In genomic region chr10:62763155-62763554, GRCh38 we compare ENCODE assay signal across 20 cellular contexts. TPM values are rescaled to one million over a fixed set of nuclear protein-coding genes. Genes with fewer than 3 reads are reported as not detected.
A peak's percentile ranks its signal among the peaks of the same experiment; 100 is the strongest.
DNase-seq lines count a peak whose midpoint lies in the region; ATAC-seq, FAIRE-seq and TF ChIP-seq lines count a peak whose summit lies in the region.
"Had no signal": no experiment of that assay in that cellular context is flagged by ENCODE, and none has a peak within 500 bp of the region (broad histone marks: within the 10 kb centered on the region; RNA-seq: fewer than 3 reads in every experiment).

No MANE protein-coding gene starts in this region.

- intact Hi-C loops in heart right ventricle (cut with DNase I) (loop anchor here in 3 of 10 donors (2.0 to 5.0 kb wide), 3 partner anchors 39 to 54 kb away; partner anchors contain the start of genes EGR2 (in 2 of the 3) and ADO (in 1 of the 3)), thyroid gland (cut with DNase I) (no loop called here), sigmoid colon (cut with DNase I) (no loop called here), OCI-LY7 (cut with micrococcal nuclease; ENCODE audit: unreplicated experiment) (no loop called here)

- H2BK5ac ChIP-seq in H1 (ENCODE audit: low read depth, low read length) = no peak overlapping the region
- H2BK5ac ChIP-seq in neuronal stem cell (ENCODE audit: low read length) = no peak overlapping the region

- H2BK20ac ChIP-seq in H1 (ENCODE audit: low read length) = no peak overlapping the region

- no peak for FAIRE-seq in H1 (lab: Jason Lieb, UNC)
- FAIRE-seq: HTR-8/SVneo had no signal

- H3K56ac ChIP-seq in H1 (replicated peaks; ENCODE audit: insufficient read length, low read depth, low read length) = no peak overlapping the region

- DNase-seq in H1 (ENCODE audit: low read depth in 1 of 2, low spot score in 2 of 2) = no peak
- DNase-seq in heart right ventricle = peak; percentile 52 to 64
- DNase-seq in neuronal stem cell (ENCODE audit: low spot score) = no peak
- peak; percentile 17 for DNase-seq in thyroid gland
- no peak for DNase-seq in sigmoid colon
- DNase-seq in OCI-LY7 (ENCODE audit: low spot score) = no peak
- DNase-seq in NK-92 treated with Interleukin-12 subunit alpha and Interleukin-12 subunit beta, amount 100 ng/mL, for 24 hours (lab: John Stamatoyannopoulos, UW) = no peak
- DNase-seq: AML-193, DMS79, HCEC 1CT, IMR-90, NCI-H1417 treated with DMSO at 0.1 percent for 48 hours, NCI-H187 treated with DMSO at 0.1 percent for 48 hours, NCI-H2227 treated with DMSO at 0.1 percent for 48 hours, NCI-H524, PC-9 had no signal

- TF ChIP-seq POLR2A in H1 (IDR thresholded peaks at IDR 0.05; ENCODE audit: control extremely low read depth in 1 of 2, low read depth in 2 of 2, low read length in 2 of 2) (no peak), thyroid gland (IDR thresholded peaks at IDR 0.05) (no peak), sigmoid colon (IDR thresholded peaks at IDR 0.05) (no peak)

- TF ChIP-seq CTCF in H1 (IDR thresholded peaks at IDR 0.05; ENCODE audit: control extremely low read depth in 1 of 3, insufficient read depth in 1 of 3, low read depth in 1 of 3, low read length in 3 of 3) = no peak
- no peak for TF ChIP-seq CTCF in heart right ventricle (IDR thresholded peaks at IDR 0.05)
- no peak for TF ChIP-seq CTCF in thyroid gland (IDR thresholded peaks at IDR 0.05)
- TF ChIP-seq CTCF in sigmoid colon (IDR thresholded peaks at IDR 0.05) = no peak
- no peak for TF ChIP-seq CTCF in OCI-LY7 (conservative IDR thresholded peaks at IDR 0.05; ENCODE audit: low read length)

- BruUV-seq in OCI-LY7 (replicated peaks; lab: Mats Ljungman, UMichigan) = no TSS peak

- no peak overlapping the region for H2AFZ ChIP-seq in H1 (ENCODE audit: low read length)
- H2AFZ ChIP-seq in neuronal stem cell (ENCODE audit: low read length) = peak overlapping the region; percentile 25
- no peak overlapping the region for H2AFZ ChIP-seq in OCI-LY7 (ENCODE audit: low read length)
- H2AFZ ChIP-seq: PC-9 had no signal

- H3K4me2 ChIP-seq in H1 (ENCODE audit: insufficient read depth in 1 of 2, low read depth in 2 of 2, low read length in 2 of 2) = no peak overlapping the region
- no peak overlapping the region for H3K4me2 ChIP-seq in neuronal stem cell (ENCODE audit: insufficient read depth, low read length, poor library complexity, severe bottlenecking)
- no peak overlapping the region for H3K4me2 ChIP-seq in OCI-LY7 (ENCODE audit: low read length)
- H3K4me2 ChIP-seq: PC-9 had no signal

- no peak overlapping the region for H3K4me3 ChIP-seq in H1 (ENCODE audit: extremely low read depth in 1 of 4, insufficient read depth in 2 of 4, low read depth in 3 of 4, low read length in 4 of 4)
- no peak overlapping the region for H3K4me3 ChIP-seq in heart right ventricle
- no peak overlapping the region for H3K4me3 ChIP-seq in neuronal stem cell (ENCODE audit: low read length in 2 of 2)
- H3K4me3 ChIP-seq in thyroid gland (replicated peaks in 1 of 3) = no peak overlapping the region
- H3K4me3 ChIP-seq in sigmoid colon = no peak overlapping the region
- no peak overlapping the region for H3K4me3 ChIP-seq in OCI-LY7 (ENCODE audit: low read depth, low read length, poor library complexity, severe bottlenecking)
- H3K4me3 ChIP-seq: PC-9, SK-N-MC had no signal

- no peak for TF ChIP-seq RAD21 in H1 (IDR thresholded peaks at IDR 0.05 in 1 of 2, conservative IDR thresholded peaks at IDR 0.05 in 1 of 2; ENCODE audit: low read depth in 2 of 2, low read length in 2 of 2)

- POLR2A ChIA-PET in H1 (lab: Charles Lee; ENCODE audit: partially characterized antibody) = no interaction called here
- POLR2A ChIA-PET in OCI-LY7 (lab: Charles Lee) = interaction anchor here (0.6 kb wide), 1 partner anchor 77 kb away, joined by 3 read pairs; no protein-coding TSS in a partner anchor

- H2AK5ac ChIP-seq in H1 (ENCODE audit: low read depth, low read length) (no peak overlapping the region), neuronal stem cell (ENCODE audit: low read depth, low read length) (no peak overlapping the region)

- no peak overlapping the region for H2BK120ac ChIP-seq in H1 (replicated peaks; ENCODE audit: low read depth, low read length)
- H2BK120ac ChIP-seq in neuronal stem cell (ENCODE audit: low read depth, low read length) = no peak overlapping the region

- H4K91ac ChIP-seq in H1 (replicated peaks; ENCODE audit: insufficient read length, low read length) (no peak overlapping the region), neuronal stem cell (ENCODE audit: low read depth, low read length, poor library complexity) (no peak overlapping the region)

- H3K14ac ChIP-seq in H1 (ENCODE audit: insufficient read length) (no peak overlapping the region), neuronal stem cell (ENCODE audit: low read length) (no peak overlapping the region)

- no peaks in the 10 kb centered on the region for H3K9me2 ChIP-seq in OCI-LY7 (ENCODE audit: insufficient read depth, low read length)

- no peak for TF ChIP-seq EP300 in H1 (IDR thresholded peaks at IDR 0.05; ENCODE audit: borderline replicate concordance in 1 of 2, low read depth in 2 of 2, low read length in 2 of 2)
- no peak for TF ChIP-seq EP300 in sigmoid colon (IDR thresholded peaks at IDR 0.05)

- no peak overlapping the region for H4K8ac ChIP-seq in H1 (ENCODE audit: extremely low read depth, insufficient read depth, low read length)
- H4K8ac ChIP-seq in neuronal stem cell (ENCODE audit: low read depth, low read length) = no peak overlapping the region

- H4K20me1 ChIP-seq in H1 (replicated peaks in 1 of 2; ENCODE audit: control insufficient read depth in 1 of 2, insufficient read depth in 2 of 2, low read length in 2 of 2) (no peaks in the 10 kb centered on the region), OCI-LY7 (ENCODE audit: insufficient read depth, low read length) (no peaks in the 10 kb centered on the region)

- H3K9me3 ChIP-seq in H1 (ENCODE audit: insufficient read depth in 2 of 2, low read depth in 1 of 2, low read length in 1 of 2) (no peaks in the 10 kb centered on the region), heart right ventricle (no peaks in the 10 kb centered on the region), neuronal stem cell (replicated peaks in 1 of 2; ENCODE audit: control insufficient read depth in 2 of 2, insufficient read depth in 1 of 2, low read depth in 1 of 2, low read length in 2 of 2) (no peaks in the 10 kb centered on the region), thyroid gland (no peaks in the 10 kb centered on the region), sigmoid colon (no peaks in the 10 kb centered on the region), OCI-LY7 (ENCODE audit: low read length) (no peaks in the 10 kb centered on the region)

- CTCF ChIA-PET in H1 (lab: Charles Lee; ENCODE audit: partially characterized antibody) (no interaction called here), OCI-LY7 (lab: Charles Lee; ENCODE audit: unreplicated experiment) (no interaction called here)

- no peaks in the 10 kb centered on the region for H3K27me3 ChIP-seq in H1 (replicated peaks in 1 of 4; ENCODE audit: control insufficient read depth in 3 of 4, extremely low read depth in 1 of 4, insufficient read depth in 3 of 4, low read length in 3 of 4)
- H3K27me3 ChIP-seq in heart right ventricle = no peaks in the 10 kb centered on the region
- H3K27me3 ChIP-seq in neuronal stem cell (ENCODE audit: control insufficient read depth in 3 of 3, insufficient read depth in 3 of 3, low read depth in 1 of 3, low read length in 3 of 3) = peaks cover 0 to 3% (median 0%) of the 10 kb centered on the region in 3 experiments
- no peaks in the 10 kb centered on the region for H3K27me3 ChIP-seq in thyroid gland
- H3K27me3 ChIP-seq in sigmoid colon = no peaks in the 10 kb centered on the region

- H3K36me3 ChIP-seq in H1 (ENCODE audit: control insufficient read depth in 2 of 4, insufficient read depth in 4 of 4, low read length in 3 of 4) = no peaks in the 10 kb centered on the region
- no peaks in the 10 kb centered on the region for H3K36me3 ChIP-seq in heart right ventricle
- no peaks in the 10 kb centered on the region for H3K36me3 ChIP-seq in neuronal stem cell (replicated peaks in 1 of 2; ENCODE audit: control insufficient read depth in 2 of 2, insufficient read depth in 2 of 2, low read length in 2 of 2)
- no peaks in the 10 kb centered on the region for H3K36me3 ChIP-seq in thyroid gland
- H3K36me3 ChIP-seq in sigmoid colon = no peaks in the 10 kb centered on the region
- no peaks in the 10 kb centered on the region for H3K36me3 ChIP-seq in OCI-LY7 (ENCODE audit: insufficient read depth, low read length)

- H3K79me2 ChIP-seq in H1 (ENCODE audit: control insufficient read depth in 1 of 2, insufficient read depth in 2 of 2, low read length in 2 of 2) = no peaks in the 10 kb centered on the region
- H3K79me2 ChIP-seq in OCI-LY7 (ENCODE audit: insufficient read depth, low read depth, low read length) = no peaks in the 10 kb centered on the region

- ATAC-seq in heart right ventricle (peak; percentile 53 to 98 (median 92)), HG03045 (IDR thresholded peaks at IDR 0.05; ENCODE audit: unreplicated experiment) (no peak)

- WGBS in H1 (ENCODE audit: extremely low coverage in 1 of 2, insufficient coverage in 1 of 2, insufficient read length in 1 of 2, insufficient replicate concordance in 2 of 2, low coverage in 1 of 2, low lambda C conversion rate in 2 of 2, missing lambda C conversion rate in 1 of 2), 2 experiments = 92% methylated on average over 4 of the region's 4 CpGs; no CpG with 5 or more reads in 1 of the 2 experiments
- WGBS in heart right ventricle, 2 donors = 50 to 56% methylated on average over 4 of the region's 4 CpGs
- no CpG with 5 or more reads among the region's 4 CpGs for WGBS in neuronal stem cell (ENCODE audit: extremely low coverage in 2 of 2, insufficient read length in 2 of 2, insufficient replicate concordance in 1 of 2), 2 donors
- WGBS in thyroid gland, 2 donors = 100% methylated on average over 4 of the region's 4 CpGs; no CpG with 5 or more reads in 1 of the 2 donors
- 94 to 95% methylated on average over 4 of the region's 4 CpGs for WGBS in sigmoid colon, 2 donors

- H3K4me1 ChIP-seq in H1 (replicated peaks in 1 of 4; ENCODE audit: control insufficient read depth in 3 of 4, insufficient read depth in 4 of 4, low read length in 3 of 4) = no peaks in the 10 kb centered on the region
- peaks cover 3 to 40% (median 25%) of the 10 kb centered on the region in 9 donors for H3K4me1 ChIP-seq in heart right ventricle
- peaks cover 6 to 20% of the 10 kb centered on the region in 2 donors for H3K4me1 ChIP-seq in neuronal stem cell (ENCODE audit: control insufficient read depth in 2 of 2, insufficient read depth in 1 of 2, low read depth in 1 of 2, low read length in 2 of 2)
- H3K4me1 ChIP-seq in thyroid gland = no peaks in the 10 kb centered on the region
- no peaks in the 10 kb centered on the region for H3K4me1 ChIP-seq in sigmoid colon
- peaks cover 6% of the 10 kb centered on the region for H3K4me1 ChIP-seq in OCI-LY7 (ENCODE audit: insufficient read depth, low read length, poor library complexity, severe bottlenecking)

- H3K4ac ChIP-seq in H1 (replicated peaks; ENCODE audit: insufficient read length, low read depth, low read length) = no peak overlapping the region
- no peak overlapping the region for H3K4ac ChIP-seq in neuronal stem cell (ENCODE audit: low read length)

- H2BK15ac ChIP-seq in H1 (ENCODE audit: low read length) (0 out of 2 replicates have a peak overlapping the region, but pooled peaks have one; percentile 29), neuronal stem cell (ENCODE audit: low read length) (no peak overlapping the region)

- H3K23ac ChIP-seq in H1 (ENCODE audit: insufficient read length) = no peak overlapping the region
- H3K23ac ChIP-seq in neuronal stem cell (ENCODE audit: low read depth, low read length, poor library complexity) = no peak overlapping the region

- H3K79me1 ChIP-seq in H1 (ENCODE audit: low read depth, low read length) = no peaks in the 10 kb centered on the region
- H3K79me1 ChIP-seq in neuronal stem cell (ENCODE audit: low read depth, low read length) = no peaks in the 10 kb centered on the region

- H3K23me2 ChIP-seq in H1 (ENCODE audit: low read depth, low read length) = no peaks in the 10 kb centered on the region

- H2BK12ac ChIP-seq in H1 (ENCODE audit: low read depth, low read length) (no peak overlapping the region), neuronal stem cell (ENCODE audit: low read length) (no peak overlapping the region)

- H3K18ac ChIP-seq in H1 (ENCODE audit: extremely low read depth, low read length) (no peak overlapping the region), neuronal stem cell (ENCODE audit: low read length) (no peak overlapping the region)

- H3K9ac ChIP-seq in H1 (replicated peaks in 1 of 4; ENCODE audit: extremely low read depth in 1 of 4, low read depth in 3 of 4, low read length in 3 of 4) (no peak overlapping the region), neuronal stem cell (ENCODE audit: low read depth, low read length, poor library complexity) (peak overlapping the region; percentile 9)

- H3K27ac ChIP-seq in H1 (ENCODE audit: low read depth, low read length) (no peak overlapping the region), heart right ventricle (peak overlapping the region in 8 of 10 donors; percentile 8 to 69 (median 60)), neuronal stem cell (replicated peaks; ENCODE audit: low read length) (no peak overlapping the region), thyroid gland (no peak overlapping the region), sigmoid colon (no peak overlapping the region), OCI-LY7 (ENCODE audit: low read depth, low read length, poor library complexity, severe bottlenecking) (no peak overlapping the region)
- H3K27ac ChIP-seq: C4-2B, PC-9, SK-N-MC had no signal

- no peak overlapping the region for H4K5ac ChIP-seq in H1 (ENCODE audit: insufficient read length, low read depth, low read length)

RNA-seq across cellular contexts. Expression of gene ADO, which starts 41.4 kb away (rescaled TPM):
- 27.9 and 29.2 TPM in 2 replicates for total RNA-seq in H1 (2021; fragmentation: NEBNext Ultra II Directional; extraction: Animal tissue kit (Norgen Biotek cat#: 25700))
- 18.7 and 23.7 TPM in 2 replicates for polyA plus RNA-seq in H1 (2011; rRNA removed)
- 18.5 TPM for polyA plus RNA-seq in H1 (2011; cell fraction: cytosol; rRNA removed)
- polyA plus RNA-seq in H1 (2011; cell fraction: nucleus; rRNA removed) = 14.2 TPM
- polyA plus RNA-seq in H1 (2012, experiment 1 of 2) = 12.0 to 16.6 TPM (median 13.3 TPM) in 4 replicates
- 11.2 TPM for polyA plus RNA-seq in H1 (2012, experiment 2 of 2)
- polyA plus RNA-seq in H1 (2013, experiment 1 of 2) = 20.0 TPM
- polyA plus RNA-seq in H1 (2013, experiment 2 of 2) = 20.1 TPM
- 14.0 and 16.9 TPM in 2 replicates for polyA minus RNA-seq in H1 (2011; rRNA and poly(A)+ RNA removed)
- polyA minus RNA-seq in H1 (2011; cell fraction: cytosol; rRNA and poly(A)+ RNA removed) = 20.9 TPM
- polyA minus RNA-seq in H1 (2011; cell fraction: nucleus; rRNA and poly(A)+ RNA removed) = 32.6 TPM
- total RNA-seq in heart right ventricle = 10 to 100 TPM; 14.9 to 21.0 (median 17.5) TPM
- 10 to 100 TPM in 1 of 2 donors, 1 to 10 TPM in 1; 5.1 to 14.6 TPM for polyA plus RNA-seq in heart right ventricle
- 20.4 TPM for polyA plus RNA-seq in neuronal stem cell (2013, experiment 1 of 2)
- 21.1 TPM for polyA plus RNA-seq in neuronal stem cell (2013, experiment 2 of 2)
- total RNA-seq in thyroid gland = 10 to 100 TPM; 21.8 to 29.7 (median 24.6) TPM
- 10 to 100 TPM; 13.0 to 18.9 (median 18.0) TPM for total RNA-seq in sigmoid colon
- polyA plus RNA-seq in sigmoid colon = 1 to 10 TPM; 5.4 to 8.1 (median 7.4) TPM
- 33.1 and 43.1 TPM in 2 replicates for total RNA-seq in OCI-LY7 (2014; rRNA removed; shearing (Covaris generic))
- 30.3 and 33.9 TPM in 2 replicates for total RNA-seq in OCI-LY7 (2022)

RNA-seq across cellular contexts. Expression of gene EGR2, which starts 53.0 kb away (rescaled TPM):
- total RNA-seq in H1 (2021; fragmentation: NEBNext Ultra II Directional; extraction: Animal tissue kit (Norgen Biotek cat#: 25700)) = 2.1 and 3.0 TPM in 2 replicates
- polyA plus RNA-seq in H1 (2011; rRNA removed) = 1.3 and 2.4 TPM in 2 replicates
- polyA plus RNA-seq in H1 (2011; cell fraction: cytosol; rRNA removed) = 0.98 TPM
- 2.8 TPM for polyA plus RNA-seq in H1 (2011; cell fraction: nucleus; rRNA removed)
- 0.92 to 1.7 TPM (median 1.3 TPM) in 4 replicates for polyA plus RNA-seq in H1 (2012, experiment 1 of 2)
- polyA plus RNA-seq in H1 (2012, experiment 2 of 2) = 1.3 TPM
- polyA plus RNA-seq in H1 (2013, experiment 1 of 2) = 0.61 TPM
- 0.57 TPM for polyA plus RNA-seq in H1 (2013, experiment 2 of 2)
- polyA minus RNA-seq in H1 (2011; rRNA and poly(A)+ RNA removed) = 1.8 and 2.3 TPM in 2 replicates
- 0.51 TPM for polyA minus RNA-seq in H1 (2011; cell fraction: cytosol; rRNA and poly(A)+ RNA removed)
- polyA minus RNA-seq in H1 (2011; cell fraction: nucleus; rRNA and poly(A)+ RNA removed) = 6.1 TPM
- total RNA-seq in heart right ventricle = 10 to 100 TPM in 1 of 10 donors, 1 to 10 TPM in 7, under 1 TPM in 2; 0.49 to 19.3 (median 3.6) TPM
- polyA plus RNA-seq in heart right ventricle = 1 to 10 TPM in 1 of 2 donors, under 1 TPM in 1; 0.99 to 2.2 TPM
- 0.86 TPM for polyA plus RNA-seq in neuronal stem cell (2013, experiment 1 of 2)
- 0.73 TPM for polyA plus RNA-seq in neuronal stem cell (2013, experiment 2 of 2)
- total RNA-seq in thyroid gland = 10 to 100 TPM in 1 of 4 donors, 1 to 10 TPM in 2, under 1 TPM in 1; 0.78 to 14.6 (median 2.9) TPM
- total RNA-seq in sigmoid colon = 1 to 10 TPM; 1.7 to 3.4 (median 1.8) TPM
- 1 to 10 TPM in 2 of 3 donors, under 1 TPM in 1; 0.23 to 2.2 (median 1.8) TPM for polyA plus RNA-seq in sigmoid colon
- total RNA-seq in OCI-LY7 (2014; rRNA removed; shearing (Covaris generic)) = 0.08 TPM in 1 of 2 replicates, not detected in the other
- total RNA-seq in OCI-LY7 (2022) = 0.19 and 0.30 TPM in 2 replicates

Comparison
In these comparisons a context has a peak if more than half of its experiments do, and no peak if none do; other contexts are left out.
1. DNase-seq: peak in heart right ventricle (2 of 2) and thyroid gland (2 of 2); none in H1 (0 of 2), neuronal stem cell (single experiment), sigmoid colon (single experiment), OCI-LY7 (single experiment) and NK-92 treated with Interleukin-12 subunit alpha and Interleukin-12 subunit beta, amount 100 ng/mL, for 24 hours (single experiment).
2. H3K27ac ChIP-seq: peak in heart right ventricle (8 of 10); none in H1 (single experiment), neuronal stem cell (single experiment), thyroid gland (0 of 3), sigmoid colon (0 of 4) and OCI-LY7 (single experiment).